ENCODE assay signal across 11 cellular contexts in the genomic region with DNA sequence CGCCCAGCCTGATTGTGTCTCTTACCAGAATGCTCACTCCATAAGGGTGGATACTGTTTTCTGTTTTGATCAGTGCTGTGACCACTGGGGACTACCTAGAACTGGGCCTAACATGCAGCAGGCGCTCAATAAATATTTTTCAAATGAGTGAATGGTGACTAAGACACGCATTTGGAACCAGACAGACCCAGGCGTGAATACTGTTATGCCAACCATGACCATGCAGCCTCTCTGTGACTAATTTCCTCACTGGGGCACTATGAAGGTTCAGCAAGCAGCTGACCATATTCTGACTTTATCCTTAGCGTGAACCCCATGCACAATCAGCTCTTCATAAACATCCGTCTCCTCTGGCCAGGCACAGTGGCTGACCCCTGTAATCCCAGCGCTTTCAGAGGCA. TPM values are rescaled to one million over a fixed set of nuclear protein-coding genes. Genes with fewer than 3 reads are reported as not detected.
DNase-seq lines count a peak whose midpoint lies in the region; ATAC-seq and TF ChIP-seq lines count a peak whose summit lies in the region.
"Had no signal": no experiment of that assay in that cellular context is flagged by ENCODE, and none has a peak within 500 bp of the region (broad histone marks: within the 10 kb centered on the region; RNA-seq: fewer than 3 reads in every experiment).

No MANE protein-coding gene starts in this region.

- ATAC-seq in left cardiac atrium (no peak), aorta (ENCODE audit: low FRiP score) (peak; percentile 25)

- H3K27me3 ChIP-seq in left ventricle myocardium inferior (ENCODE audit: low read depth) (no peaks in the 10 kb centered on the region), aorta (ENCODE audit: control insufficient read depth in 1 of 2, insufficient read depth in 2 of 2, low read length in 1 of 2) (no peaks in the 10 kb centered on the region), testis (no peaks in the 10 kb centered on the region)
- H3K27me3 ChIP-seq: cardiac muscle cell, neutrophil had no signal

- intact Hi-C loops in left ventricle myocardium inferior (cut with micrococcal nuclease) (no loop called here), left cardiac atrium (cut with DNase I) (no loop called here), aorta (cut with DNase I) (loop anchor here in 1 of 2 donors (2.0 kb wide), 1 partner anchor 28 kb away; the partner anchor contains the start of gene KANK2), testis (cut with DNase I; ENCODE audit: low total_unique reads) (no loop called here)

- no peak for TF ChIP-seq POLR2A in testis (IDR thresholded peaks at IDR 0.05)

- DNase-seq in left ventricle myocardium inferior = no peak
- no peak for DNase-seq in left cardiac atrium
- DNase-seq in astrocyte of the spinal cord (ENCODE audit: low read depth, low spot score) = peak; percentile 93
- DNase-seq in aorta = no peak
- DNase-seq in SW480 (ENCODE audit: low spot score) = no peak
- no peak for DNase-seq in testis
- no peak for DNase-seq in activated CD4-positive, alpha-beta T cell treated with anti-CD3 and anti-CD28 coated beads for 1 hour
- DNase-seq: NCI-H1417 treated with DMSO at 0.1 percent for 48 hours had no signal

- H3K9me3 ChIP-seq in left ventricle myocardium inferior (replicated peaks) (no peaks in the 10 kb centered on the region), iPS-18c (ENCODE audit: control insufficient read depth, insufficient read depth, low read length) (no peaks in the 10 kb centered on the region), aorta (ENCODE audit: control insufficient read depth, low read length) (no peaks in the 10 kb centered on the region), testis (no peaks in the 10 kb centered on the region)
- H3K9me3 ChIP-seq: neutrophil had no signal

- TF ChIP-seq CTCF in left ventricle myocardium inferior (IDR thresholded peaks at IDR 0.05; ENCODE audit: borderline replicate concordance) = no peak
- TF ChIP-seq CTCF in astrocyte of the spinal cord (IDR thresholded peaks at IDR 0.05; ENCODE audit: low read depth, low read length) = no peak
- no peak for TF ChIP-seq CTCF in testis (IDR thresholded peaks at IDR 0.05)

- 17 to 20% methylated on average over 7 of the region's 7 CpGs for WGBS in aorta, 2 donors
- 93 to 95% methylated on average over 7 of the region's 7 CpGs for WGBS in testis, 2 donors

- H3K27ac ChIP-seq in left ventricle myocardium inferior (replicated peaks) = peak overlapping the region; percentile 86
- peak overlapping the region; percentile 31 to 87 for H3K27ac ChIP-seq in aorta (ENCODE audit: low read depth in 1 of 2, low read length in 2 of 2)
- H3K27ac ChIP-seq in testis = peak overlapping the region in 1 of 2 donors; percentile 15
- H3K27ac ChIP-seq: cardiac muscle cell, neutrophil had no signal

- H3K4me3 ChIP-seq in left ventricle myocardium inferior (no peak overlapping the region), astrocyte of the spinal cord (ENCODE audit: low read depth, low read length) (no peak overlapping the region), iPS-18c (ENCODE audit: insufficient read depth, low read depth, low read length) (peak overlapping the region; percentile 3; the same call in 1 of the 2 replicates), aorta (ENCODE audit: low read length in 2 of 2) (no peak overlapping the region), testis (no peak overlapping the region)
- H3K4me3 ChIP-seq: cardiac muscle cell had no signal

- peaks cover 89% of the 10 kb centered on the region for H3K36me3 ChIP-seq in left ventricle myocardium inferior
- H3K36me3 ChIP-seq in aorta (ENCODE audit: control insufficient read depth in 1 of 2, insufficient read depth in 2 of 2, low read length in 1 of 2) = peaks cover 0 to 10% of the 10 kb centered on the region in 2 donors
- no peaks in the 10 kb centered on the region for H3K36me3 ChIP-seq in testis (ENCODE audit: low read depth, missing control alignments)
- H3K36me3 ChIP-seq: neutrophil had no signal

- in situ Hi-C loops in astrocyte of the spinal cord (cut with HindIII; ENCODE audit: low sequenced_read_pairs) = no loop called here

- H3K4me1 ChIP-seq in left ventricle myocardium inferior (peaks cover 47% of the 10 kb centered on the region), aorta (ENCODE audit: control insufficient read depth in 1 of 2, insufficient read depth in 2 of 2, low read length in 2 of 2) (no peaks in the 10 kb centered on the region), testis (peaks cover 26% of the 10 kb centered on the region)

RNA-seq across cellular contexts. Expression of gene SPC24, which starts 13.0 kb away (rescaled TPM):
- total RNA-seq in left ventricle myocardium inferior = 3.9 TPM
- total RNA-seq in left cardiac atrium = 1 to 10 TPM; 3.4 to 3.9 TPM
- 1 to 10 TPM; 1.1 to 2.9 TPM for total RNA-seq in aorta
- polyA plus RNA-seq in aorta = 1 to 10 TPM in 1 of 2 donors, under 1 TPM in 1; 0.43 to 1.0 TPM
- total RNA-seq in testis = 1 to 10 TPM; 7.1 to 7.4 TPM
- polyA plus RNA-seq in testis (ENCODE audit: insufficient read depth, low read depth, low replicate concordance) = 5.4 TPM

RNA-seq across cellular contexts. Expression of gene KANK2, which starts 28.8 kb away (rescaled TPM):
- total RNA-seq in left ventricle myocardium inferior (326 TPM), left cardiac atrium (100 to 1,000 TPM; 238 to 255 TPM), aorta (100 to 1,000 TPM; 316 to 379 TPM), testis (100 to 1,000 TPM in 1 of 2 donors, 10 to 100 TPM in 1; 98.9 to 161 TPM)
- polyA plus RNA-seq in aorta (100 to 1,000 TPM; 269 to 282 TPM), testis (ENCODE audit: insufficient read depth, low read depth, low replicate concordance) (77.7 TPM)
